Comparison of ENCODE assay signal across 8 cellular contexts in the genomic region with DNA sequence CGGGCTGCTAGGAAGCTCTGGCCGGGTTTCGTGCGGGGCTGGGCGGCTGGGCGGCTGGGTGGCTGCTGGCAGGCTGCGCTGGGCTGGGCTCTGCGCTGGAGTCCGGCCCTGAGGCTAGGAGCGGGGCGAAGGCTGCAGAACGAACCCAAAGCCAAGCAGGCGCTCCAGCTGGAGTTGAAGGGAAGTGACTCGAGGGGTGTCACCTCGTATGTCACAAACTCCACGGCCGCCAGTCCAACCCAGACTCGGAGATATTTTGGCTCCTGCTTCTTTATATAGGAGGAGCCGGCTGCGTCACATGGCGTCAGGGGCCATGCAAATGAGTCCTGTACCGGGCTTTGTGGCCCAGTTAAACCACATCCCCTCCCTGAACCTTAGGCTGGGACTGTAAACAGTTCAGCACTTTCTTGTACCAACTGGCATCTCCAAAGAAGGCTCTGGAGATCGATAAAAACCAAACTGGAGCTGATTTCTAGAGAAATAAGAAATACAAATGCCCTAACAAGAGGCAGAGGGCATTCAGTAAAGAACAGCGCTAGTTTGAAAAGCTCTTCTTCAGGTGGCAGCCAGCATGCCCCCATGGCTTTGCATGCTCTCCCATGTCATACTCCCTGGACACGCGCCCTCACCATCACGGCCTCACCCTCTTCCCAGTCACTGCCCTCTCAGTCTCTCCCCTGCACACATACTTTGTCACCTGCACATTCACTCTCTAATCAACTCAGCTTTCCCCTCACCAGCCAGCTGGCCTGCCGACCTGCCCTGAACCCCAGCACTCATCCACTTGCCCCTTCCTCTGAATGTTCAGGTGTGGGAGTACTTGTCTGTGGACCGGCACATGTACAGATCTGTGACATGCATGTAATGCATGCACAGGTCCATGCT.
DNase-seq lines count a peak whose midpoint lies in the region; ATAC-seq lines count a peak whose summit lies in the region.

No MANE protein-coding gene starts in this region.

- peaks cover 30% of the 10 kb centered on the region for H3K36me3 Mint-ChIP-seq in T-helper 2 cell treated with Interferon-gamma antibody and Interleukin-4, amounts not matched to agents 5 μg/mL and 100 μg/mL, for 36 hours (ENCODE audit: low read depth)

- peaks cover 19% of the 10 kb centered on the region for H3K36me3 ChIP-seq in HUES6 (ENCODE audit: control insufficient read depth, insufficient read depth, low read length)

- peak overlapping the region; percentile 72; the same call in 1 of the 2 replicates for H3K27ac ChIP-seq in HUES6 (ENCODE audit: low read depth, low read length)

- peak overlapping the region; percentile 94 for H3K4me3 Mint-ChIP-seq in T-helper 2 cell treated with Interferon-gamma antibody and Interleukin-4, amounts not matched to agents 5 μg/mL and 100 μg/mL, for 36 hours

- ATAC-seq in GM21447 (IDR thresholded peaks at IDR 0.05; ENCODE audit: unreplicated experiment): peak; percentile 76

- no peaks in the 10 kb centered on the region for H3K9me3 ChIP-seq in HUES6 (ENCODE audit: control insufficient read depth, insufficient read depth, low read depth, low read length)

- H3K27ac Mint-ChIP-seq in T-helper 2 cell treated with Interferon-gamma antibody and Interleukin-4, amounts not matched to agents 5 μg/mL and 100 μg/mL, for 36 hours: peak overlapping the region; percentile 95

- peaks cover 46% of the 10 kb centered on the region for H3K4me1 ChIP-seq in HUES6 (ENCODE audit: control insufficient read depth, insufficient read depth, low read length)

- peak overlapping the region; percentile 86 for H3K4me3 ChIP-seq in HUES6 (ENCODE audit: low read depth, low read length)

- H3K9ac ChIP-seq in HUES6 (ENCODE audit: low read length): peak overlapping the region; percentile 93

- H3K4me1 Mint-ChIP-seq in T-helper 2 cell treated with Interferon-gamma antibody and Interleukin-4, amounts not matched to agents 5 μg/mL and 100 μg/mL, for 36 hours (ENCODE audit: low read depth): peaks cover 38% of the 10 kb centered on the region

- peaks cover 12% of the 10 kb centered on the region; the same call in 1 of the 2 replicates for H3K27me3 ChIP-seq in HUES6 (ENCODE audit: control insufficient read depth, insufficient read depth, low read length)

- H3K27me3 Mint-ChIP-seq in T-helper 2 cell treated with Interferon-gamma antibody and Interleukin-4, amounts not matched to agents 5 μg/mL and 100 μg/mL, for 36 hours (ENCODE audit: low read depth): peaks cover 2% of the 10 kb centered on the region

- DNase-seq in EH (ENCODE audit: low read depth) (peak; percentile 89), anterior cingulate cortex (lab: John Stamatoyannopoulos, UW) (peak in 56 of 58 donors; percentile 2 to 83 (median 58)), hepatic stellate cell (ENCODE audit: low spot score) (peak; percentile 68), retina (peak; percentile 72), NCI-H345 treated with DMSO at 0.1 percent for 48 hours (lab: John Stamatoyannopoulos, UW; ENCODE audit: unreplicated experiment) (no peak)
- DNase-seq in T-helper 2 cell treated with Interferon-gamma antibody and Interleukin-4, amounts not matched to agents 5 μg/mL and 100 μg/mL, for 36 hours (ENCODE audit: low spot score): peak; percentile 83

- H3K9me3 Mint-ChIP-seq in T-helper 2 cell treated with Interferon-gamma antibody and Interleukin-4, amounts not matched to agents 5 μg/mL and 100 μg/mL, for 36 hours: no peaks in the 10 kb centered on the region
